ENCODE assay signal across 8 cellular contexts in genomic region chr1:48202030-48202752, GRCh38. TPM values are rescaled to one million over a fixed set of nuclear protein-coding genes. Genes with fewer than 3 reads are reported as not detected.
DNase-seq lines count a peak whose midpoint lies in the region; ATAC-seq, FAIRE-seq and TF ChIP-seq lines count a peak whose summit lies in the region.

No MANE protein-coding gene starts in this region.

- TF ChIP-seq EP300 in HepG2 (IDR thresholded peaks at IDR 0.05; ENCODE audit: low read depth in 2 of 2, low read length in 2 of 2) = no peak
- no peak for TF ChIP-seq EP300 in HepG2 (CRISPR knock-in tag; IDR thresholded peaks at IDR 0.05; ENCODE audit: borderline replicate concordance)

- CTCF ChIA-PET in WTC11 (lab: Charles Lee) = interaction anchor here (1.4 to 4.2 kb wide), 8 partner anchors 25 to 329 kb away, joined by 5 to 62 read pairs (median 12); no protein-coding TSS in a partner anchor
- CTCF ChIA-PET in HepG2 (lab: Yijun Ruan, JAX; ENCODE audit: low intra/inter-chr PET ratio, low total read pairs) = interaction anchor here (0.8 to 5.2 kb wide), 4 partner anchors 35 to 108 kb away, joined by 4 to 138 read pairs (median 13); no protein-coding TSS in a partner anchor

- peak; percentile 76 for ATAC-seq in WTC11
- ATAC-seq in HepG2 = peak; percentile 76
- ATAC-seq in HG03432 (IDR thresholded peaks at IDR 0.05; ENCODE audit: unreplicated experiment) = no peak

- H3K4me1 ChIP-seq in HepG2 (ENCODE audit: insufficient read depth, low read length) = no peaks in the 10 kb centered on the region

- H3K27me3 Mint-ChIP-seq in WTC11 (ENCODE audit: low read depth) (peaks cover 3% of the 10 kb centered on the region; the same call in 1 of the 2 replicates), chondrocyte (ENCODE audit: low read depth) (peaks cover 31% of the 10 kb centered on the region)

- no peak overlapping the region for H3K27ac ChIP-seq in HepG2 (ENCODE audit: extremely low read length, insufficient read depth, low read length)

- DNase-seq in Caki2 (ENCODE audit: low read depth) (peak; percentile 57), H7 (peak; percentile 61), NCI-H2171 treated with DMSO at 0.1 percent for 48 hours (lab: John Stamatoyannopoulos, UW) (peak; percentile 61), WTC11 (ENCODE audit: low spot score) (peak; percentile 80), chondrocyte (ENCODE audit: low spot score) (no peak), HepG2 (ENCODE audit: low spot score) (peak; percentile 45)
- peak; percentile 20 to 55 for DNase-seq in stimulated activated CD4-positive, alpha-beta T cell treated with anti-CD3 and anti-CD28 coated beads, Interleukin-4, amount 100 ng/mL, for 4 hours

- H3K36me3 ChIP-seq in H7 (replicated peaks; ENCODE audit: control insufficient read depth, insufficient read depth, low read length) (no peaks in the 10 kb centered on the region), HepG2 (replicated peaks in 1 of 2; ENCODE audit: control insufficient read depth in 1 of 2, insufficient read depth in 2 of 2, low read length in 2 of 2) (no peaks in the 10 kb centered on the region)

- H3K4me1 Mint-ChIP-seq in WTC11 (peaks cover 5% of the 10 kb centered on the region), chondrocyte (ENCODE audit: low read depth) (peaks cover 14% of the 10 kb centered on the region)

- POLR2A ChIA-PET in WTC11 (lab: Charles Lee) = no interaction called here
- POLR2A ChIA-PET in HepG2 (lab: Yijun Ruan, JAX) = no interaction called here

- no TSS peak for BruUV-seq in HepG2 (replicated peaks; lab: Mats Ljungman, UMichigan)

- no peaks in the 10 kb centered on the region for H3K9me3 Mint-ChIP-seq in WTC11
- H3K9me3 Mint-ChIP-seq in chondrocyte (ENCODE audit: low read depth) = no peaks in the 10 kb centered on the region

- H3K79me2 ChIP-seq in HepG2 (ENCODE audit: insufficient read depth, low read length) = no peaks in the 10 kb centered on the region

- H3K36me3 Mint-ChIP-seq in WTC11 (no peaks in the 10 kb centered on the region), chondrocyte (ENCODE audit: low read depth) (no peaks in the 10 kb centered on the region)

- H3K4me2 ChIP-seq in HepG2 (ENCODE audit: low read depth, low read length) = no peak overlapping the region

- in situ Hi-C loops in Caki2 (cut with HindIII; ENCODE audit: low pct_unique_long_range_greater_than_20kb, low sequenced_read_pairs) (no loop called here), HepG2 (cut with HindIII; ENCODE audit: extremely low pct_ligation_motif_present, low pct_unique_long_range_greater_than_20kb) (loop anchor here (5.0 kb wide), 1 partner anchor 95 kb away; no protein-coding TSS in a partner anchor)

- H3K4me3 Mint-ChIP-seq in WTC11 (no peak overlapping the region), chondrocyte (ENCODE audit: unreplicated experiment) (no peak overlapping the region)

- no peaks in the 10 kb centered on the region for H4K20me1 ChIP-seq in HepG2 (ENCODE audit: insufficient read depth, low read length)

- H3K9me3 ChIP-seq in HepG2 (ENCODE audit: low read length) = no peaks in the 10 kb centered on the region

- no peak for TF ChIP-seq POLR2A in HepG2 (IDR thresholded peaks at IDR 0.05; ENCODE audit: insufficient read depth in 1 of 2, low read depth in 2 of 2, low read length in 2 of 2)

- WGBS in HepG2 (ENCODE audit: low lambda C conversion rate) = 16% methylated on average over 6 of the region's 7 CpGs

- H3K4me3 ChIP-seq in H7 (ENCODE audit: insufficient read depth, low read depth, low read length) (no peak overlapping the region), HepG2 (replicated peaks in 1 of 3; ENCODE audit: insufficient read depth in 1 of 3, low read depth in 2 of 3, low read length in 3 of 3) (no peak overlapping the region)

- peak; percentile 84 for TF ChIP-seq CTCF in WTC11 (IDR thresholded peaks at IDR 0.05)
- peak; percentile 91 for TF ChIP-seq CTCF in chondrocyte (IDR thresholded peaks at IDR 0.05)
- peak; percentile 85 for TF ChIP-seq CTCF in HepG2 (CRISPR knock-in tag; IDR thresholded peaks at IDR 0.05)

- H2AFZ ChIP-seq in HepG2 (ENCODE audit: low read length) = no peak overlapping the region

- H3K27me3 ChIP-seq in H7 (ENCODE audit: control insufficient read depth, insufficient read depth, low read length) = no peaks in the 10 kb centered on the region
- H3K27me3 ChIP-seq in HepG2 (ENCODE audit: control insufficient read depth in 1 of 2, insufficient read depth in 2 of 2, low read length in 2 of 2) = no peaks in the 10 kb centered on the region; a peak in 1 of 5 replicates

- TF ChIP-seq RAD21 in HepG2 (CRISPR knock-in tag; IDR thresholded peaks at IDR 0.05) = peak; percentile 71; the same call in 1 of the 2 replicates

- FAIRE-seq in HepG2 (lab: Jason Lieb, UNC) = peak; percentile 55

- intact Hi-C loops in HepG2 (cut with micrococcal nuclease; ENCODE audit: unreplicated experiment) = loop anchor here (1.0 kb wide), 1 partner anchor 93 kb away; no protein-coding TSS in a partner anchor

- H3K9ac ChIP-seq in HepG2 (ENCODE audit: insufficient read depth, low read depth, low read length) = no peak overlapping the region

- H3K27ac Mint-ChIP-seq in WTC11 (no peak overlapping the region), chondrocyte (ENCODE audit: unreplicated experiment) (peak overlapping the region; percentile 49)

TF ChIP-seq in WTC11, 78 proteins besides CTCF, POLR2A, EP300 and RAD21 (continues in another document):
- TF ChIP-seq ESRRA (CRISPR knock-in tag; IDR thresholded peaks at IDR 0.05; ENCODE audit: borderline replicate concordance) (no peak), JUN (CRISPR knock-in tag; IDR thresholded peaks at IDR 0.05) (no peak), E2F5 (CRISPR knock-in tag; IDR thresholded peaks at IDR 0.05) (no peak)

TF ChIP-seq in HepG2, 621 proteins besides CTCF, POLR2A, EP300 and RAD21 (continues in another document):
- no peak for TF ChIP-seq IRX3 (CRISPR knock-in tag; IDR thresholded peaks at IDR 0.05; ENCODE audit: borderline replicate concordance, low read depth)
- TF ChIP-seq ZNF232 (CRISPR knock-in tag; IDR thresholded peaks at IDR 0.05; ENCODE audit: borderline replicate concordance) = no peak
- TF ChIP-seq RFX1 (IDR thresholded peaks at IDR 0.05) = no peak
- no peak for TF ChIP-seq ZNF530 (CRISPR knock-in tag; IDR thresholded peaks at IDR 0.05; ENCODE audit: low read depth)
- no peak for TF ChIP-seq POLR2AphosphoS2 (IDR thresholded peaks at IDR 0.05; ENCODE audit: low read depth, low read length)
- peak; percentile 76 for TF ChIP-seq CEBPB (IDR thresholded peaks at IDR 0.05; ENCODE audit: borderline replicate concordance, low read depth, low read length)
- peak; percentile 93 for TF ChIP-seq SMC3 (IDR thresholded peaks at IDR 0.05; ENCODE audit: low read length)
- TF ChIP-seq AKAP8 (CRISPR knock-in tag; IDR thresholded peaks at IDR 0.05) = no peak
- no peak for TF ChIP-seq ZNF850 (CRISPR knock-in tag; conservative IDR thresholded peaks at IDR 0.05)
- TF ChIP-seq ZNF136 (CRISPR knock-in tag; IDR thresholded peaks at IDR 0.05; ENCODE audit: low read depth) = no peak
- peak; percentile 86 for TF ChIP-seq STAG1 (CRISPR knock-in tag; IDR thresholded peaks at IDR 0.05)
- TF ChIP-seq CBX2 (IDR thresholded peaks at IDR 0.05; ENCODE audit: low read depth, low read length) = no peak
- no peak for TF ChIP-seq CBX2 (CRISPR knock-in tag; IDR thresholded peaks at IDR 0.05; ENCODE audit: low read depth)

RNA-seq across cellular contexts. Expression of gene SLC5A9, which starts 20.3 kb away (rescaled TPM):
- total RNA-seq in Caki2 (2014; rRNA removed; shearing (Covaris generic); ENCODE audit: low replicate concordance) = 1.2 TPM in 1 of 2 replicates, not detected in the other
- total RNA-seq in H7 (2014; rRNA removed; shearing (Covaris generic)) = 6.4 and 6.7 TPM in 2 replicates
- total RNA-seq in WTC11 (2021) (0.22 to 0.64 TPM (median 0.27 TPM) in 3 replicates), chondrocyte (not detected in 3 replicates), HepG2 (2016; rRNA removed; fragmentation: Illumina TruSeq; extraction: Trizol) (12.5 and 42.0 TPM in 2 replicates)
- 5.6 and 7.3 TPM in 2 replicates for total RNA-seq in HepG2 (2016; cell fraction: cytosol; rRNA removed; fragmentation: Illumina TruSeq; extraction: Trizol; ENCODE audit: low read depth)
- 12.1 and 46.2 TPM in 2 replicates for total RNA-seq in HepG2 (2016; cell fraction: insoluble cytoplasmic fraction; rRNA removed; fragmentation: Illumina TruSeq; extraction: Trizol)
- total RNA-seq in HepG2 (2016; cell fraction: membrane; rRNA removed; fragmentation: Illumina TruSeq; extraction: Trizol) = 10.8 and 12.4 TPM in 2 replicates
- total RNA-seq in HepG2 (2016; cell fraction: nucleus; rRNA removed; fragmentation: Illumina TruSeq; extraction: Trizol) = 48.7 and 58.9 TPM in 2 replicates
- polyA plus RNA-seq in HepG2 (2011; rRNA removed) = 65.0 and 66.4 TPM in 2 replicates
- polyA plus RNA-seq in HepG2 (2011; cell fraction: cytosol; rRNA removed) = 31.0 and 34.1 TPM in 2 replicates
- polyA plus RNA-seq in HepG2 (2011; cell fraction: nucleus; rRNA removed) = 293 and 346 TPM in 2 replicates
- polyA plus RNA-seq in HepG2 (2012) = 27.5 and 39.2 TPM in 2 replicates
- 4.2 and 4.7 TPM in 2 replicates for polyA plus RNA-seq in HepG2 (2016; cell fraction: cytosol; fragmentation: Illumina TruSeq; extraction: Trizol; ENCODE audit: low read depth)
- 12.4 and 12.6 TPM in 2 replicates for polyA plus RNA-seq in HepG2 (2016; cell fraction: insoluble cytoplasmic fraction; fragmentation: Illumina TruSeq; extraction: Trizol; ENCODE audit: low read depth)
- 6.8 and 9.0 TPM in 2 replicates for polyA plus RNA-seq in HepG2 (2016; cell fraction: membrane; fragmentation: Illumina TruSeq; extraction: Trizol; ENCODE audit: low read depth)
- polyA plus RNA-seq in HepG2 (2016; cell fraction: nucleus; fragmentation: Illumina TruSeq; extraction: Trizol; ENCODE audit: insufficient read depth, low read depth) = 122 TPM in 2 replicates
- polyA minus RNA-seq in HepG2 (2011; rRNA and poly(A)+ RNA removed; ENCODE audit: low replicate concordance) = 0.07 and 112 TPM in 2 replicates
- polyA minus RNA-seq in HepG2 (2011; cell fraction: cytosol; rRNA and poly(A)+ RNA removed) = 12.0 and 15.6 TPM in 2 replicates
- polyA minus RNA-seq in HepG2 (2011; cell fraction: nucleus; rRNA and poly(A)+ RNA removed) = 54.7 and 62.5 TPM in 2 replicates
